ENCODE assay signal across 1 cellular context in the genomic region with DNA sequence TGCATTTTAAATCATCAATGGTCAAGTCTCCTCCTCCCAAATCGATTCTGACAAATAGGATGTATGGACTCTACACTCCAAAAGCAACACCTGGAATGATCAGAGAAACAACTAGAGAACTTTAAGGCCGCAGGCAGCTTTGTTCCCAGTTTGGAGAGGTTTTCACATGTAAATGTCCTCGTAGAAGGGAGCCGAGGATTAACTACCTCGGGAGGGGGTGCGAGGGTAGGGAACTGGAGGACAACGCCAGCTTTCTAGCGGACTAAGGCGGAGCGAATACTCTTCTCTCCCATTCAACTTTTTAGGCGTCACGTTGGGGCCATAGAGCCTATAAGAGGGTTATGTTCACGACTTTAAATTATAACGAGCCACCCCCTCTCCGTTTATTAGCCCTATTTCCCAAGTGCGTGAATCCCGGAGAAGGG.
TF ChIP-seq lines count a peak whose summit lies in the region.

No MANE protein-coding gene starts in this region.

TF ChIP-seq in HCT116, 20 proteins besides CTCF, POLR2A, EP300 and RAD21 (continued from another document):
- TF ChIP-seq, protein P1, sequence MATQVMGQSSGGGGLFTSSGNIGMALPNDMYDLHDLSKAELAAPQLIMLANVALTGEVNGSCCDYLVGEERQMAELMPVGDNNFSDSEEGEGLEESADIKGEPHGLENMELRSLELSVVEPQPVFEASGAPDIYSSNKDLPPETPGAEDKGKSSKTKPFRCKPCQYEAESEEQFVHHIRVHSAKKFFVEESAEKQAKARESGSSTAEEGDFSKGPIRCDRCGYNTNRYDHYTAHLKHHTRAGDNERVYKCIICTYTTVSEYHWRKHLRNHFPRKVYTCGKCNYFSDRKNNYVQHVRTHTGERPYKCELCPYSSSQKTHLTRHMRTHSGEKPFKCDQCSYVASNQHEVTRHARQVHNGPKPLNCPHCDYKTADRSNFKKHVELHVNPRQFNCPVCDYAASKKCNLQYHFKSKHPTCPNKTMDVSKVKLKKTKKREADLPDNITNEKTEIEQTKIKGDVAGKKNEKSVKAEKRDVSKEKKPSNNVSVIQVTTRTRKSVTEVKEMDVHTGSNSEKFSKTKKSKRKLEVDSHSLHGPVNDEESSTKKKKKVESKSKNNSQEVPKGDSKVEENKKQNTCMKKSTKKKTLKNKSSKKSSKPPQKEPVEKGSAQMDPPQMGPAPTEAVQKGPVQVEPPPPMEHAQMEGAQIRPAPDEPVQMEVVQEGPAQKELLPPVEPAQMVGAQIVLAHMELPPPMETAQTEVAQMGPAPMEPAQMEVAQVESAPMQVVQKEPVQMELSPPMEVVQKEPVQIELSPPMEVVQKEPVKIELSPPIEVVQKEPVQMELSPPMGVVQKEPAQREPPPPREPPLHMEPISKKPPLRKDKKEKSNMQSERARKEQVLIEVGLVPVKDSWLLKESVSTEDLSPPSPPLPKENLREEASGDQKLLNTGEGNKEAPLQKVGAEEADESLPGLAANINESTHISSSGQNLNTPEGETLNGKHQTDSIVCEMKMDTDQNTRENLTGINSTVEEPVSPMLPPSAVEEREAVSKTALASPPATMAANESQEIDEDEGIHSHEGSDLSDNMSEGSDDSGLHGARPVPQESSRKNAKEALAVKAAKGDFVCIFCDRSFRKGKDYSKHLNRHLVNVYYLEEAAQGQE (IDR thresholded peaks at IDR 0.05; ENCODE audit: low read depth) = no peak
- TF ChIP-seq, protein P2, sequence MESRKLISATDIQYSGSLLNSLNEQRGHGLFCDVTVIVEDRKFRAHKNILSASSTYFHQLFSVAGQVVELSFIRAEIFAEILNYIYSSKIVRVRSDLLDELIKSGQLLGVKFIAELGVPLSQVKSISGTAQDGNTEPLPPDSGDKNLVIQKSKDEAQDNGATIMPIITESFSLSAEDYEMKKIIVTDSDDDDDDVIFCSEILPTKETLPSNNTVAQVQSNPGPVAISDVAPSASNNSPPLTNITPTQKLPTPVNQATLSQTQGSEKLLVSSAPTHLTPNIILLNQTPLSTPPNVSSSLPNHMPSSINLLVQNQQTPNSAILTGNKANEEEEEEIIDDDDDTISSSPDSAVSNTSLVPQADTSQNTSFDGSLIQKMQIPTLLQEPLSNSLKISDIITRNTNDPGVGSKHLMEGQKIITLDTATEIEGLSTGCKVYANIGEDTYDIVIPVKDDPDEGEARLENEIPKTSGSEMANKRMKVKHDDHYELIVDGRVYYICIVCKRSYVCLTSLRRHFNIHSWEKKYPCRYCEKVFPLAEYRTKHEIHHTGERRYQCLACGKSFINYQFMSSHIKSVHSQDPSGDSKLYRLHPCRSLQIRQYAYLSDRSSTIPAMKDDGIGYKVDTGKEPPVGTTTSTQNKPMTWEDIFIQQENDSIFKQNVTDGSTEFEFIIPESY (IDR thresholded peaks at IDR 0.05; ENCODE audit: extremely low read depth, insufficient replicate concordance, low read length) = no peak
- no peak for TF ChIP-seq POLR2AphosphoS5 (IDR thresholded peaks at IDR 0.05; ENCODE audit: low read depth, low read length)
- TF ChIP-seq FOSL1 (IDR thresholded peaks at IDR 0.05; ENCODE audit: low read depth) = no peak
- no peak for TF ChIP-seq YY1 (IDR thresholded peaks at IDR 0.05; ENCODE audit: extremely low read depth, insufficient replicate concordance, low read depth, low read length)
- no peak for TF ChIP-seq ELF1 (IDR thresholded peaks at IDR 0.05; ENCODE audit: borderline replicate concordance, low read depth)
- no peak for TF ChIP-seq EZH2phosphoT487 (IDR thresholded peaks at IDR 0.05; ENCODE audit: borderline replicate concordance)
- no peak for TF ChIP-seq SP1 (IDR thresholded peaks at IDR 0.05; ENCODE audit: low read depth)
- TF ChIP-seq TCF7L2 (IDR thresholded peaks at IDR 0.05; ENCODE audit: borderline replicate concordance, extremely low read depth, insufficient read depth, insufficient read length) = no peak
